In the genomic region with DNA sequence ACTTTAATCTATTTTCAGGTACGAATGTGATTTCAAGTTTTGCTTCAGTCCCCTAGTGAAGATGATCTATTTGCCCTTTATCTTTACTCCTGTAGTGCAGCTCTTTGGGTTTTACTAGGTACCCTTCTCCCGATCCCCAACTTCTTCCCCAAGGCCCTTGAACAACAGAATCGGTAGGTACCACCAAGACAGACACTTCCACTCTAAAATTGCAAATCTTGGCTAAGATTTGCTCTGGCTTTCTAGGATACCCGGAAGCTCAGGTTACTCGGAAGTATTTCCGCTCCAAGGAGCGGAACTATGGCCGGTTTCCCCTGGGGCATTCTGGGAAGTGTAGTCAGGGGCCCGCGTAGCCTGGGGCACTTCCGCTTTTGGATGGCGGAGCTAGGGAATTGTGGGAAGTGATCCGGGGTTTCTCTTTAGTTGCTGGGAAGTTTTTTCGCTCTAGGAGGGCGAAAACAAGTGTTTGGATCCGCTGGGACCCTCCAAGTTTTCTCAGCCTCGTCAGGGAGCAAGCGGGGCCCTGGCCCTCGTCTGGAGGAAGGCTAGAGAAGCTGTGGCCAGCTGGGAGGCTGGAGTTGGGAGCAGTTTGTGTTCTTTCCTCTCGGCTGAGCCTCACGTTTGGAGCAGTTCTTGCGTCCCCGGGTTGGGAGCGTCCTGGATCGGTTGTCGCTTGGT, we compare ENCODE assay signal across 1 cellular context.
TF ChIP-seq lines count a peak whose summit lies in the region.

No MANE protein-coding gene starts in this region.

TF ChIP-seq in K562, 482 proteins besides CTCF, POLR2A, EP300 and RAD21 (continued from another document):
- TF ChIP-seq VEZF1 (CRISPR knock-in tag; IDR thresholded peaks at IDR 0.05) (peak; percentile 36; the same call in 1 of the 2 replicates), IRF2 (CRISPR knock-in tag; IDR thresholded peaks at IDR 0.05) (no peak), CBX5 (IDR thresholded peaks at IDR 0.05; ENCODE audit: borderline replicate concordance, low read depth) (peak; percentile 10; the same call in 1 of the 2 replicates), NFRKB (IDR thresholded peaks at IDR 0.05; ENCODE audit: low read depth) (0 out of 2 replicates have a peak, but pooled peaks have one; percentile 23)
